19 cellular contexts compared by ENCODE assay signal in genomic region chr3:8778475-8778874, GRCh38. TPM values are rescaled to one million over a fixed set of nuclear protein-coding genes. Genes with fewer than 3 reads are reported as not detected.
"Had no signal": no experiment of that assay in that cellular context is flagged by ENCODE, and none has a peak within 500 bp of the region (broad histone marks: within the 10 kb centered on the region; RNA-seq: fewer than 3 reads in every experiment).

No MANE protein-coding gene starts in this region.

- H3K36me3 Mint-ChIP-seq: natural killer cell had no signal

- H3K4me3 Mint-ChIP-seq: activated CD8-positive, alpha-beta T cell treated with anti-CD3 and anti-CD28 coated beads, Interleukin-2, amount 10 ng/mL, durations not matched to agents 7 days and 5 days; activated naive CD4-positive, alpha-beta T cell treated with anti-CD3 and anti-CD28 coated beads for 36 hours; activated T-cell treated with anti-CD3 and anti-CD28 coated beads, Interleukin-2, amount 50 U/mL, for 4 hours; natural killer cell had no signal

- H3K36me3 ChIP-seq: neutrophil, pancreas had no signal

- H3K4me1 Mint-ChIP-seq: natural killer cell had no signal

- H3K9me3 ChIP-seq: neutrophil, pancreas had no signal

- H3K27me3 ChIP-seq: hepatocyte, neutrophil, pancreas had no signal

- DNase-seq: activated CD4-positive, alpha-beta T cell treated with anti-CD3 and anti-CD28 coated beads for 48 hours; activated CD4-positive, CD25-positive, alpha-beta regulatory T cell; activated CD8-positive, alpha-beta T cell treated with anti-CD3 and anti-CD28 coated beads, Interleukin-2, amount 10 ng/mL, durations not matched to agents 7 days and 5 days; activated naive CD4-positive, alpha-beta T cell treated with anti-CD3 and anti-CD28 coated beads for 36 hours; activated T-cell treated with anti-CD3 and anti-CD28 coated beads, Interleukin-2, amount 50 U/mL, for 4 hours; aorta; effector CD4-positive, alpha-beta T cell; natural killer cell; pancreas; stimulated activated CD4-positive, alpha-beta T cell treated with anti-CD3 and anti-CD28 coated beads, Interleukin-4, amount 100 ng/mL, for 1 hour; T1000 had no signal

- H3K4me2 ChIP-seq: hepatocyte, smooth muscle cell had no signal

- H3K27ac ChIP-seq: hepatocyte, neutrophil, pancreas had no signal

- ATAC-seq: activated CD8-positive, alpha-beta T cell treated with anti-CD3 and anti-CD28 coated beads, Interleukin-2, amount 10 ng/mL, durations not matched to agents 7 days and 5 days; activated T-cell treated with anti-CD3 and anti-CD28 coated beads, Interleukin-2, amount 50 U/mL, for 4 hours; natural killer cell; pancreas; sciatic nerve had no signal

- H3K4me1 ChIP-seq: pancreas had no signal

- H3K27ac Mint-ChIP-seq: activated CD8-positive, alpha-beta T cell treated with anti-CD3 and anti-CD28 coated beads, Interleukin-2, amount 10 ng/mL, durations not matched to agents 7 days and 5 days; activated naive CD4-positive, alpha-beta T cell treated with anti-CD3 and anti-CD28 coated beads for 36 hours; natural killer cell had no signal

- H3K79me2 ChIP-seq: hepatocyte had no signal

- FAIRE-seq: pancreas had no signal

- H2AFZ ChIP-seq: hepatocyte had no signal

- H3K4me3 ChIP-seq: hepatocyte, pancreas, smooth muscle cell had no signal

- H3K9me3 Mint-ChIP-seq: activated naive CD4-positive, alpha-beta T cell treated with anti-CD3 and anti-CD28 coated beads for 36 hours; activated T-cell treated with anti-CD3 and anti-CD28 coated beads, Interleukin-2, amount 50 U/mL, for 4 hours; natural killer cell had no signal

RNA-seq across cellular contexts. Expression of gene CAV3, which starts 44.9 kb away (rescaled TPM):
- total RNA-seq: activated CD8-positive, alpha-beta T cell treated with anti-CD3 and anti-CD28 coated beads, Interleukin-2, amount 10 ng/mL, durations not matched to agents 7 days and 5 days; activated naive CD4-positive, alpha-beta T cell treated with anti-CD3 and anti-CD28 coated beads for 36 hours; activated T-cell treated with anti-CD3 and anti-CD28 coated beads, Interleukin-2, amount 50 U/mL, for 4 hours; aorta; cerebellum; hepatocyte; natural killer cell; pancreas; pulmonary artery endothelial cell; sciatic nerve; smooth muscle cell; T-helper 1 cell treated with Interleukin-12 subunit alpha and Interleukin-12 subunit beta and Interleukin-4 antibody, amounts not matched to agents 30 ng/mL and 1 ng/mL, for 36 hours; ureter had no signal
- polyA plus RNA-seq: hepatocyte, pancreas, smooth muscle cell had no signal
